ENCODE assay signal across 11 cellular contexts in genomic region chrY:7874080-7874479, GRCh38.
DNase-seq lines count a peak whose midpoint lies in the region; ATAC-seq, FAIRE-seq and TF ChIP-seq lines count a peak whose summit lies in the region.
"Had no signal": no experiment of that assay in that cellular context is flagged by ENCODE, and none has a peak within 500 bp of the region (broad histone marks: within the 10 kb centered on the region; RNA-seq: fewer than 3 reads in every experiment).

No MANE protein-coding gene starts in this region.

- no peaks in the 10 kb centered on the region for H3K9me3 ChIP-seq in GM23248 (ENCODE audit: low read depth)
- H3K9me3 ChIP-seq: neutrophil had no signal

- H3K4me1 ChIP-seq in GM23248 (ENCODE audit: insufficient read depth), result peaks cover 6% of the 10 kb centered on the region; the same call in 1 of the 2 replicates

- H3K4me2 ChIP-seq in GM23248 (ENCODE audit: unreplicated experiment), result no peak overlapping the region

- no peaks in the 10 kb centered on the region for H4K20me1 ChIP-seq in GM23248 (ENCODE audit: insufficient read depth)

- no peak overlapping the region for H2AFZ ChIP-seq in GM23248

- H3K36me3 ChIP-seq in GM23248 (ENCODE audit: low read depth), result no peaks in the 10 kb centered on the region
- H3K36me3 ChIP-seq: neutrophil had no signal

- H3K9me2 ChIP-seq in GM23248 (ENCODE audit: insufficient read depth), result no peaks in the 10 kb centered on the region

- no peaks in the 10 kb centered on the region for H3K27me3 ChIP-seq in GM23248 (replicated peaks; ENCODE audit: insufficient read depth)
- H3K27me3 ChIP-seq: neutrophil had no signal

- H3K27ac ChIP-seq in GM23248, result no peak overlapping the region
- H3K27ac ChIP-seq: neutrophil had no signal

- in situ Hi-C loops in GM23248 (cut with MboI), result no loop called here
- in situ Hi-C loops in GM13976 (cut with MboI; ENCODE audit: low sequenced_read_pairs, unreplicated experiment), result no loop called here

- DNase-seq in CD1c-positive myeloid dendritic cell (ENCODE audit: extremely low spot score), result peak; percentile 11
- DNase-seq in GM23248, result peak; percentile 68
- DNase-seq in RCC 7860 (ENCODE audit: low spot score), result peak; percentile 47
- peak; percentile 39 for DNase-seq in left kidney (ENCODE audit: low read depth, low spot score)
- DNase-seq in activated effector memory CD4-positive, alpha-beta T cell treated with Interleukin-2 at 50 U/mL for 16 hours, result no peak
- DNase-seq in GM13976 (ENCODE audit: low spot score), result no peak
- DNase-seq in midbrain (lab: John Stamatoyannopoulos, UW), result no peak
- DNase-seq: activated gamma-delta T cell, DMS153 had no signal

- H3F3A ChIP-seq in GM23248 (ENCODE audit: insufficient read depth), result no peaks in the 10 kb centered on the region

- no peak overlapping the region for H3K9ac ChIP-seq in GM23248

- no peak overlapping the region for H3K4me3 ChIP-seq in GM23248

- no peak for ATAC-seq in GM21367 (IDR thresholded peaks at IDR 0.05; ENCODE audit: unreplicated experiment)

- no peaks in the 10 kb centered on the region for H3K79me2 ChIP-seq in GM23248 (ENCODE audit: insufficient read depth)

- no peak for FAIRE-seq in RCC 7860 (lab: Jason Lieb, UNC)

- no peak for TF ChIP-seq CTCF in GM13976 (IDR thresholded peaks at IDR 0.05; ENCODE audit: borderline replicate concordance, control extremely low read depth, extremely low read depth, insufficient read depth, missing control alignments)

Comparison
In these comparisons a context has a peak if more than half of its experiments do, and no peak if none do; other contexts are left out.
1. DNase-seq: peak in CD1c-positive myeloid dendritic cell (single experiment), GM23248 (single experiment), RCC 7860 (single experiment) and left kidney (single experiment); none in activated effector memory CD4-positive, alpha-beta T cell treated with Interleukin-2 at 50 U/mL for 16 hours (single experiment), GM13976 (single experiment) and midbrain (single experiment).